In the genomic region with DNA sequence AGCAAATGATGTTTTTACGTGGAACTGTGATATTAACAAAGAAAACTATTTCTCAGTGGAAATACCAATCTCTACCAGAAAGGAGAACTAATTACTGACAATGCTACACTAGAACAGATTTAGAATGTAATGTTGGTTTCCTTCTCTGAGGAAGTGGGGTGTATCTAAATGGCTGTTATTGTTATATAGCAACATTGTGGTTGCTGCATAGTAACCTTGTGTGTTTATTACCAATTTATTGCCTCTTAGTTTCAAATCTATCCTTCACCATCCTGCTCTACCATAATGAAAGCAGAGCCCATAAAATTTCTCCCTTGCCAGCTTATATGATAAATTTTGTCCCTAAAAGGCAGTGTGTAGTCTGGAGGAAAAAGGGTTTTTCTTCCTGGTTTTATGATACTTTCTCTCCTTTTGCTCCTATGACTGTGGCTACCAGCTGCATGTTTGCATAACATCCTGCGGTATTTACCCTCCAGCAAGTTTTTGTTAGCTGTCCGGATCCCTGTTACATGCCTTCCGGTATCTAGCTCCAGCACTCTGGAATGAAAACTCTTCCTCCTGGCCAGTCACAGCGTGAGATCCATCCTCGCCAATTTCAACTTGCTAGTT, we compare ENCODE assay signal across 1 cellular context.
TF ChIP-seq lines count a peak whose summit lies in the region.

No MANE protein-coding gene starts in this region.

TF ChIP-seq in HepG2, 621 proteins besides CTCF, POLR2A, EP300 and RAD21 (continued from another document and continues in another):
- TF ChIP-seq, protein P1, sequence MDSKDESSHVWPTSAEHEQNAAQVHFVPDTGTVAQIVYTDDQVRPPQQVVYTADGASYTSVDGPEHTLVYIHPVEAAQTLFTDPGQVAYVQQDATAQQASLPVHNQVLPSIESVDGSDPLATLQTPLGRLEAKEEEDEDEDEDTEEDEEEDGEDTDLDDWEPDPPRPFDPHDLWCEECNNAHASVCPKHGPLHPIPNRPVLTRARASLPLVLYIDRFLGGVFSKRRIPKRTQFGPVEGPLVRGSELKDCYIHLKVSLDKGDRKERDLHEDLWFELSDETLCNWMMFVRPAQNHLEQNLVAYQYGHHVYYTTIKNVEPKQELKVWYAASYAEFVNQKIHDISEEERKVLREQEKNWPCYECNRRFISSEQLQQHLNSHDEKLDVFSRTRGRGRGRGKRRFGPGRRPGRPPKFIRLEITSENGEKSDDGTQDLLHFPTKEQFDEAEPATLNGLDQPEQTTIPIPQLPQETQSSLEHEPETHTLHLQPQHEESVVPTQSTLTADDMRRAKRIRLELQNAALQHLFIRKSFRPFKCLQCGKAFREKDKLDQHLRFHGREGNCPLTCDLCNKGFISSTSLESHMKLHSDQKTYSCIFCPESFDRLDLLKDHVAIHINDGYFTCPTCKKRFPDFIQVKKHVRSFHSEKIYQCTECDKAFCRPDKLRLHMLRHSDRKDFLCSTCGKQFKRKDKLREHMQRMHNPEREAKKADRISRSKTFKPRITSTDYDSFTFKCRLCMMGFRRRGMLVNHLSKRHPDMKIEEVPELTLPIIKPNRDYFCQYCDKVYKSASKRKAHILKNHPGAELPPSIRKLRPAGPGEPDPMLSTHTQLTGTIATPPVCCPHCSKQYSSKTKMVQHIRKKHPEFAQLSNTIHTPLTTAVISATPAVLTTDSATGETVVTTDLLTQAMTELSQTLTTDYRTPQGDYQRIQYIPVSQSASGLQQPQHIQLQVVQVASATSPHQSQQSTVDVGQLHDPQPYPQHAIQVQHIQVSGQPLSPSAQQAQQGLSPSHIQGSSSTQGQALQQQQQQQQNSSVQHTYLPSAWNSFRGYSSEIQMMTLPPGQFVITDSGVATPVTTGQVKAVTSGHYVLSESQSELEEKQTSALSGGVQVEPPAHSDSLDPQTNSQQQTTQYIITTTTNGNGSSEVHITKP (CRISPR knock-in tag; IDR thresholded peaks at IDR 0.05; ENCODE audit: low read depth) = 0 out of 2 replicates have a peak, but pooled peaks have one; percentile 25
- TF ChIP-seq PHF21A (CRISPR knock-in tag; IDR thresholded peaks at IDR 0.05) (peak; percentile 45; the same call in 1 of the 2 replicates), RARA (CRISPR knock-in tag; IDR thresholded peaks at IDR 0.05) (peak; percentile 52; the same call in 1 of the 2 replicates), ZNF333 (CRISPR knock-in tag; IDR thresholded peaks at IDR 0.05; ENCODE audit: borderline replicate concordance) (no peak), HDAC2 (CRISPR knock-in tag; IDR thresholded peaks at IDR 0.05) (peak; percentile 54; the same call in 1 of the 2 replicates), REL (CRISPR knock-in tag; conservative IDR thresholded peaks at IDR 0.05) (no peak), RELA (CRISPR knock-in tag; IDR thresholded peaks at IDR 0.05) (no peak), FOSL2 (CRISPR knock-in tag; IDR thresholded peaks at IDR 0.05) (peak; percentile 55; the same call in 1 of the 2 replicates), IRF2 (CRISPR knock-in tag; IDR thresholded peaks at IDR 0.05) (peak; percentile 73; the same call in 1 of the 2 replicates), ZNF124 (CRISPR knock-in tag; IDR thresholded peaks at IDR 0.05) (no peak), RXRB (CRISPR knock-in tag; IDR thresholded peaks at IDR 0.05; ENCODE audit: borderline replicate concordance) (peak; percentile 51; the same call in 1 of the 2 replicates), GATAD2A (CRISPR knock-in tag; IDR thresholded peaks at IDR 0.05) (peak; percentile 39; the same call in 1 of the 2 replicates), FOXO1 (CRISPR knock-in tag; IDR thresholded peaks at IDR 0.05) (0 out of 2 replicates have a peak, but pooled peaks have one; percentile 30), ZNF264 (CRISPR knock-in tag; IDR thresholded peaks at IDR 0.05) (no peak), NFYC (CRISPR knock-in tag; IDR thresholded peaks at IDR 0.05) (0 out of 2 replicates have a peak, but pooled peaks have one; percentile 8), TEAD3 (CRISPR knock-in tag; optimal IDR thresholded peaks at IDR 0.05; ENCODE audit: borderline replicate concordance) (peak; percentile 94), SALL1 (CRISPR knock-in tag; IDR thresholded peaks at IDR 0.05) (peak; percentile 32; the same call in 1 of the 2 replicates), ELF1 (CRISPR knock-in tag; IDR thresholded peaks at IDR 0.05) (peak; percentile 72), ZNF20 (CRISPR knock-in tag; IDR thresholded peaks at IDR 0.05) (no peak), CEBPG (CRISPR knock-in tag; IDR thresholded peaks at IDR 0.05) (peak; percentile 83), RCOR2 (CRISPR knock-in tag; IDR thresholded peaks at IDR 0.05) (0 out of 2 replicates have a peak, but pooled peaks have one; percentile 34), ZNF879 (CRISPR knock-in tag; IDR thresholded peaks at IDR 0.05) (no peak), SOX5 (CRISPR knock-in tag; IDR thresholded peaks at IDR 0.05; ENCODE audit: borderline replicate concordance) (peak; percentile 23; the same call in 1 of the 2 replicates), CC2D1A (CRISPR knock-in tag; IDR thresholded peaks at IDR 0.05) (no peak), FOXP1 (IDR thresholded peaks at IDR 0.05) (no peak), FOXP1 (CRISPR knock-in tag; IDR thresholded peaks at IDR 0.05) (peak; percentile 49), NR2F6 (IDR thresholded peaks at IDR 0.05) (no peak), NR2F6 (CRISPR knock-in tag; IDR thresholded peaks at IDR 0.05) (0 out of 2 replicates have a peak, but pooled peaks have one; percentile 15), LCORL (IDR thresholded peaks at IDR 0.05) (no peak), LCORL (CRISPR knock-in tag; IDR thresholded peaks at IDR 0.05) (peak; percentile 59; the same call in 1 of the 2 replicates), FOXA1 (IDR thresholded peaks at IDR 0.05) (peak; percentile 64), FOXA1 (CRISPR knock-in tag; IDR thresholded peaks at IDR 0.05) (peak; percentile 92), ZNF331 (CRISPR knock-in tag; IDR thresholded peaks at IDR 0.05) (peak; percentile 58; the same call in 1 of the 2 replicates), BCL6 (CRISPR knock-in tag; IDR thresholded peaks at IDR 0.05) (0 out of 2 replicates have a peak, but pooled peaks have one; percentile 38)
- TF ChIP-seq, protein P2, sequence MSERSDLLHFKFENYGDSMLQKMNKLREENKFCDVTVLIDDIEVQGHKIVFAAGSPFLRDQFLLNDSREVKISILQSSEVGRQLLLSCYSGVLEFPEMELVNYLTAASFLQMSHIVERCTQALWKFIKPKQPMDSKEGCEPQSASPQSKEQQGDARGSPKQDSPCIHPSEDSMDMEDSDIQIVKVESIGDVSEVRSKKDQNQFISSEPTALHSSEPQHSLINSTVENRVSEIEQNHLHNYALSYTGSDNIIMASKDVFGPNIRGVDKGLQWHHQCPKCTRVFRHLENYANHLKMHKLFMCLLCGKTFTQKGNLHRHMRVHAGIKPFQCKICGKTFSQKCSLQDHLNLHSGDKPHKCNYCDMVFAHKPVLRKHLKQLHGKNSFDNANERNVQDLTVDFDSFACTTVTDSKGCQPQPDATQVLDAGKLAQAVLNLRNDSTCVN (CRISPR knock-in tag; IDR thresholded peaks at IDR 0.05; ENCODE audit: borderline replicate concordance) = peak; percentile 94; the same call in 1 of the 2 replicates
- TF ChIP-seq, protein P3, sequence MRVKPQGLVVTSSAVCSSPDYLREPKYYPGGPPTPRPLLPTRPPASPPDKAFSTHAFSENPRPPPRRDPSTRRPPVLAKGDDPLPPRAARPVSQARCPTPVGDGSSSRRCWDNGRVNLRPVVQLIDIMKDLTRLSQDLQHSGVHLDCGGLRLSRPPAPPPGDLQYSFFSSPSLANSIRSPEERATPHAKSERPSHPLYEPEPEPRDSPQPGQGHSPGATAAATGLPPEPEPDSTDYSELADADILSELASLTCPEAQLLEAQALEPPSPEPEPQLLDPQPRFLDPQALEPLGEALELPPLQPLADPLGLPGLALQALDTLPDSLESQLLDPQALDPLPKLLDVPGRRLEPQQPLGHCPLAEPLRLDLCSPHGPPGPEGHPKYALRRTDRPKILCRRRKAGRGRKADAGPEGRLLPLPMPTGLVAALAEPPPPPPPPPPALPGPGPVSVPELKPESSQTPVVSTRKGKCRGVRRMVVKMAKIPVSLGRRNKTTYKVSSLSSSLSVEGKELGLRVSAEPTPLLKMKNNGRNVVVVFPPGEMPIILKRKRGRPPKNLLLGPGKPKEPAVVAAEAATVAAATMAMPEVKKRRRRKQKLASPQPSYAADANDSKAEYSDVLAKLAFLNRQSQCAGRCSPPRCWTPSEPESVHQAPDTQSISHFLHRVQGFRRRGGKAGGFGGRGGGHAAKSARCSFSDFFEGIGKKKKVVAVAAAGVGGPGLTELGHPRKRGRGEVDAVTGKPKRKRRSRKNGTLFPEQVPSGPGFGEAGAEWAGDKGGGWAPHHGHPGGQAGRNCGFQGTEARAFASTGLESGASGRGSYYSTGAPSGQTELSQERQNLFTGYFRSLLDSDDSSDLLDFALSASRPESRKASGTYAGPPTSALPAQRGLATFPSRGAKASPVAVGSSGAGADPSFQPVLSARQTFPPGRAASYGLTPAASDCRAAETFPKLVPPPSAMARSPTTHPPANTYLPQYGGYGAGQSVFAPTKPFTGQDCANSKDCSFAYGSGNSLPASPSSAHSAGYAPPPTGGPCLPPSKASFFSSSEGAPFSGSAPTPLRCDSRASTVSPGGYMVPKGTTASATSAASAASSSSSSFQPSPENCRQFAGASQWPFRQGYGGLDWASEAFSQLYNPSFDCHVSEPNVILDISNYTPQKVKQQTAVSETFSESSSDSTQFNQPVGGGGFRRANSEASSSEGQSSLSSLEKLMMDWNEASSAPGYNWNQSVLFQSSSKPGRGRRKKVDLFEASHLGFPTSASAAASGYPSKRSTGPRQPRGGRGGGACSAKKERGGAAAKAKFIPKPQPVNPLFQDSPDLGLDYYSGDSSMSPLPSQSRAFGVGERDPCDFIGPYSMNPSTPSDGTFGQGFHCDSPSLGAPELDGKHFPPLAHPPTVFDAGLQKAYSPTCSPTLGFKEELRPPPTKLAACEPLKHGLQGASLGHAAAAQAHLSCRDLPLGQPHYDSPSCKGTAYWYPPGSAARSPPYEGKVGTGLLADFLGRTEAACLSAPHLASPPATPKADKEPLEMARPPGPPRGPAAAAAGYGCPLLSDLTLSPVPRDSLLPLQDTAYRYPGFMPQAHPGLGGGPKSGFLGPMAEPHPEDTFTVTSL (CRISPR knock-in tag; IDR thresholded peaks at IDR 0.05; ENCODE audit: borderline replicate concordance) = peak; percentile 87
- TF ChIP-seq, protein P4, sequence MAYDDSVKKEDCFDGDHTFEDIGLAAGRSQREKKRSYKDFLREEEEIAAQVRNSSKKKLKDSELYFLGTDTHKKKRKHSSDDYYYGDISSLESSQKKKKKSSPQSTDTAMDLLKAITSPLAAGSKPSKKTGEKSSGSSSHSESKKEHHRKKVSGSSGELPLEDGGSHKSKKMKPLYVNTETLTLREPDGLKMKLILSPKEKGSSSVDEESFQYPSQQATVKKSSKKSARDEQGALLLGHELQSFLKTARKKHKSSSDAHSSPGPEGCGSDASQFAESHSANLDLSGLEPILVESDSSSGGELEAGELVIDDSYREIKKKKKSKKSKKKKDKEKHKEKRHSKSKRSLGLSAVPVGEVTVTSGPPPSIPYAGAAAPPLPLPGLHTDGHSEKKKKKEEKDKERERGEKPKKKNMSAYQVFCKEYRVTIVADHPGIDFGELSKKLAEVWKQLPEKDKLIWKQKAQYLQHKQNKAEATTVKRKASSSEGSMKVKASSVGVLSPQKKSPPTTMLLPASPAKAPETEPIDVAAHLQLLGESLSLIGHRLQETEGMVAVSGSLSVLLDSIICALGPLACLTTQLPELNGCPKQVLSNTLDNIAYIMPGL (CRISPR knock-in tag; IDR thresholded peaks at IDR 0.05; ENCODE audit: borderline replicate concordance in 1 of 2, low read depth in 1 of 2) = 0 out of 4 replicates have a peak, but pooled peaks of 1 of the 2 experiments have one; percentile 25
- TF ChIP-seq, protein P5, sequence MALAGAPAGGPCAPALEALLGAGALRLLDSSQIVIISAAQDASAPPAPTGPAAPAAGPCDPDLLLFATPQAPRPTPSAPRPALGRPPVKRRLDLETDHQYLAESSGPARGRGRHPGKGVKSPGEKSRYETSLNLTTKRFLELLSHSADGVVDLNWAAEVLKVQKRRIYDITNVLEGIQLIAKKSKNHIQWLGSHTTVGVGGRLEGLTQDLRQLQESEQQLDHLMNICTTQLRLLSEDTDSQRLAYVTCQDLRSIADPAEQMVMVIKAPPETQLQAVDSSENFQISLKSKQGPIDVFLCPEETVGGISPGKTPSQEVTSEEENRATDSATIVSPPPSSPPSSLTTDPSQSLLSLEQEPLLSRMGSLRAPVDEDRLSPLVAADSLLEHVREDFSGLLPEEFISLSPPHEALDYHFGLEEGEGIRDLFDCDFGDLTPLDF (CRISPR knock-in tag; IDR thresholded peaks at IDR 0.05) = no peak
- TF ChIP-seq, protein P6, sequence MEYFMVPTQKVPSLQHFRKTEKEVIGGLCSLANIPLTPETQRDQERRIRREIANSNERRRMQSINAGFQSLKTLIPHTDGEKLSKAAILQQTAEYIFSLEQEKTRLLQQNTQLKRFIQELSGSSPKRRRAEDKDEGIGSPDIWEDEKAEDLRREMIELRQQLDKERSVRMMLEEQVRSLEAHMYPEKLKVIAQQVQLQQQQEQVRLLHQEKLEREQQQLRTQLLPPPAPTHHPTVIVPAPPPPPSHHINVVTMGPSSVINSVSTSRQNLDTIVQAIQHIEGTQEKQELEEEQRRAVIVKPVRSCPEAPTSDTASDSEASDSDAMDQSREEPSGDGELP (IDR thresholded peaks at IDR 0.05; ENCODE audit: borderline replicate concordance, low read depth) = peak; percentile 68; the same call in 1 of the 2 replicates
- TF ChIP-seq, protein P7, sequence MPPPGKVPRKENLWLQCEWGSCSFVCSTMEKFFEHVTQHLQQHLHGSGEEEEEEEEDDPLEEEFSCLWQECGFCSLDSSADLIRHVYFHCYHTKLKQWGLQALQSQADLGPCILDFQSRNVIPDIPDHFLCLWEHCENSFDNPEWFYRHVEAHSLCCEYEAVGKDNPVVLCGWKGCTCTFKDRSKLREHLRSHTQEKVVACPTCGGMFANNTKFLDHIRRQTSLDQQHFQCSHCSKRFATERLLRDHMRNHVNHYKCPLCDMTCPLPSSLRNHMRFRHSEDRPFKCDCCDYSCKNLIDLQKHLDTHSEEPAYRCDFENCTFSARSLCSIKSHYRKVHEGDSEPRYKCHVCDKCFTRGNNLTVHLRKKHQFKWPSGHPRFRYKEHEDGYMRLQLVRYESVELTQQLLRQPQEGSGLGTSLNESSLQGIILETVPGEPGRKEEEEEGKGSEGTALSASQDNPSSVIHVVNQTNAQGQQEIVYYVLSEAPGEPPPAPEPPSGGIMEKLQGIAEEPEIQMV (CRISPR knock-in tag; IDR thresholded peaks at IDR 0.05; ENCODE audit: low read depth) = no peak
- TF ChIP-seq, protein P8, sequence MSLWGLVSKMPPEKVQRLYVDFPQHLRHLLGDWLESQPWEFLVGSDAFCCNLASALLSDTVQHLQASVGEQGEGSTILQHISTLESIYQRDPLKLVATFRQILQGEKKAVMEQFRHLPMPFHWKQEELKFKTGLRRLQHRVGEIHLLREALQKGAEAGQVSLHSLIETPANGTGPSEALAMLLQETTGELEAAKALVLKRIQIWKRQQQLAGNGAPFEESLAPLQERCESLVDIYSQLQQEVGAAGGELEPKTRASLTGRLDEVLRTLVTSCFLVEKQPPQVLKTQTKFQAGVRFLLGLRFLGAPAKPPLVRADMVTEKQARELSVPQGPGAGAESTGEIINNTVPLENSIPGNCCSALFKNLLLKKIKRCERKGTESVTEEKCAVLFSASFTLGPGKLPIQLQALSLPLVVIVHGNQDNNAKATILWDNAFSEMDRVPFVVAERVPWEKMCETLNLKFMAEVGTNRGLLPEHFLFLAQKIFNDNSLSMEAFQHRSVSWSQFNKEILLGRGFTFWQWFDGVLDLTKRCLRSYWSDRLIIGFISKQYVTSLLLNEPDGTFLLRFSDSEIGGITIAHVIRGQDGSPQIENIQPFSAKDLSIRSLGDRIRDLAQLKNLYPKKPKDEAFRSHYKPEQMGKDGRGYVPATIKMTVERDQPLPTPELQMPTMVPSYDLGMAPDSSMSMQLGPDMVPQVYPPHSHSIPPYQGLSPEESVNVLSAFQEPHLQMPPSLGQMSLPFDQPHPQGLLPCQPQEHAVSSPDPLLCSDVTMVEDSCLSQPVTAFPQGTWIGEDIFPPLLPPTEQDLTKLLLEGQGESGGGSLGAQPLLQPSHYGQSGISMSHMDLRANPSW (CRISPR knock-in tag; IDR thresholded peaks at IDR 0.05; ENCODE audit: borderline replicate concordance) = 0 out of 2 replicates have a peak, but pooled peaks have one; percentile 30
